Comparison of ENCODE assay signal across 15 cellular contexts in the genomic region with DNA sequence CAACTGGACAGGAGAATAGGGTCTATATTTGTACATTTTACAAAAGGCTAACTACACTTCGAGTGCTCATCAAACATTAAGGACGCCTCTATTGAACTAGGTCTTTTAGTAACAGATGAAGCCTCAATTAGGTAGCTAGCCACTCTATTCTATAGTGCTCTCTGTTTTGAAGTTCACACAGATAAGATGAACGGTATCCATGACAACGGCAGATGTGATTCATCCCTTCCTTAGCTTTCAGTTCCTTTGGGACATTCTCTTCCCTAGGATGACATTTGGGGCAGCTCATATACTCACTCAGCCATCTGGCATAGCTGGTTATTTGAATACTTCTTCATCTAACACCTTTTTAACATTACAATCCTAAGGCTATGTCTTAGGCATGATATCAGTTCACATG.
DNase-seq lines count a peak whose midpoint lies in the region; ATAC-seq and TF ChIP-seq lines count a peak whose summit lies in the region.
"Had no signal": no experiment of that assay in that cellular context is flagged by ENCODE, and none has a peak within 500 bp of the region (broad histone marks: within the 10 kb centered on the region; RNA-seq: fewer than 3 reads in every experiment).

No MANE protein-coding gene starts in this region.

- no peaks in the 10 kb centered on the region for H4K20me1 ChIP-seq in MM.1S (ENCODE audit: insufficient read depth, low read length)

- H3K27ac ChIP-seq in MM.1S (ENCODE audit: low read length) (no peak overlapping the region), tibial artery (no peak overlapping the region)
- H3K27ac ChIP-seq: ascending aorta, dorsolateral prefrontal cortex had no signal

- H3K4me1 ChIP-seq in MM.1S (ENCODE audit: low read length) (no peaks in the 10 kb centered on the region), tibial artery (no peaks in the 10 kb centered on the region)
- H3K4me1 ChIP-seq: ascending aorta had no signal

- no peak overlapping the region for H3K4me3 ChIP-seq in HFF-Myc (replicated peaks; ENCODE audit: low read depth, low read length)
- H3K4me3 ChIP-seq in MM.1S (ENCODE audit: low read length), result no peak overlapping the region
- H3K4me3 ChIP-seq in tibial artery, result no peak overlapping the region
- H3K4me3 ChIP-seq: ascending aorta, dorsolateral prefrontal cortex had no signal

- H3K4me2 ChIP-seq in MM.1S (ENCODE audit: low read depth, low read length), result no peak overlapping the region

- DNase-seq in A172 (ENCODE audit: low spot score) (peak; percentile 35), HFF-Myc (ENCODE audit: extremely low read depth, low read depth) (peak; percentile 14), SK-N-DZ (ENCODE audit: low spot score) (peak; percentile 35), glutamatergic neuron (no peak), UCSD-AML1 (lab: John Stamatoyannopoulos, UW; ENCODE audit: unreplicated experiment) (no peak), MM.1S (no peak), tibial artery (no peak)
- DNase-seq: activated CD4-positive, alpha-beta memory T cell treated with anti-CD3 and anti-CD28 coated beads for 36 hours; dorsolateral prefrontal cortex; foreskin melanocyte; HFFc6; NCI-H774 had no signal

- H2AFZ ChIP-seq in MM.1S (ENCODE audit: low read length), result no peak overlapping the region

- H3K27me3 Mint-ChIP-seq in glutamatergic neuron (ENCODE audit: unreplicated experiment), result peaks cover 7% of the 10 kb centered on the region
- H3K27me3 Mint-ChIP-seq: activated CD4-positive, alpha-beta memory T cell treated with anti-CD3 and anti-CD28 coated beads for 36 hours had no signal

- H3F3A ChIP-seq in MM.1S (ENCODE audit: insufficient read depth, low read length), result no peaks in the 10 kb centered on the region

- H3K4me3 Mint-ChIP-seq in glutamatergic neuron (ENCODE audit: unreplicated experiment), result no peak overlapping the region
- H3K4me3 Mint-ChIP-seq: activated CD4-positive, alpha-beta memory T cell treated with anti-CD3 and anti-CD28 coated beads for 36 hours; HFFc6; mesothelial cell of epicardium had no signal

- H3K79me2 ChIP-seq in MM.1S (ENCODE audit: low read length), result no peaks in the 10 kb centered on the region

- no peak for ATAC-seq in GM21367 (IDR thresholded peaks at IDR 0.05; ENCODE audit: unreplicated experiment)

- H3K9me3 ChIP-seq in MM.1S (replicated peaks; ENCODE audit: insufficient read depth, low read length), result no peaks in the 10 kb centered on the region
- H3K9me3 ChIP-seq in tibial artery, result peaks cover 0 to 20% (median 0%) of the 10 kb centered on the region in 3 donors

- intact Hi-C loops in tibial artery (cut with DNase I; ENCODE audit: low total_unique reads), result no loop called here

- TF ChIP-seq CTCF in HFF-Myc (IDR thresholded peaks at IDR 0.05; ENCODE audit: low read depth, low read length, missing control alignments) (no peak), glutamatergic neuron (IDR thresholded peaks at IDR 0.05; ENCODE audit: partially characterized antibody, unreplicated experiment) (no peak), MM.1S (IDR thresholded peaks at IDR 0.05; ENCODE audit: low read length) (no peak), tibial artery (IDR thresholded peaks at IDR 0.05) (no peak)

- H3K9me3 Mint-ChIP-seq in glutamatergic neuron (ENCODE audit: unreplicated experiment), result peaks cover 23% of the 10 kb centered on the region

- H3K9ac ChIP-seq in MM.1S (ENCODE audit: low read length), result no peak overlapping the region

- H3K27me3 ChIP-seq in MM.1S (replicated peaks; ENCODE audit: insufficient read depth, low read length) (no peaks in the 10 kb centered on the region), tibial artery (no peaks in the 10 kb centered on the region)
- H3K27me3 ChIP-seq: ascending aorta, dorsolateral prefrontal cortex had no signal

- no peaks in the 10 kb centered on the region for H3K9me2 ChIP-seq in MM.1S (replicated peaks; ENCODE audit: insufficient read depth, low read length)

- H3K27ac Mint-ChIP-seq in glutamatergic neuron (ENCODE audit: unreplicated experiment), result peak overlapping the region; percentile 88
- H3K27ac Mint-ChIP-seq: activated CD4-positive, alpha-beta memory T cell treated with anti-CD3 and anti-CD28 coated beads for 36 hours; HFFc6; mesothelial cell of epicardium had no signal

- peaks cover 43% of the 10 kb centered on the region for H3K36me3 Mint-ChIP-seq in glutamatergic neuron (ENCODE audit: unreplicated experiment)
- H3K36me3 Mint-ChIP-seq: activated CD4-positive, alpha-beta memory T cell treated with anti-CD3 and anti-CD28 coated beads for 36 hours; mesothelial cell of epicardium had no signal

- H3K4me1 Mint-ChIP-seq in glutamatergic neuron (ENCODE audit: low read depth, unreplicated experiment), result peaks cover 12% of the 10 kb centered on the region
- H3K4me1 Mint-ChIP-seq: mesothelial cell of epicardium had no signal

- no peaks in the 10 kb centered on the region for H3K36me3 ChIP-seq in MM.1S (replicated peaks; ENCODE audit: insufficient read depth, low read length)
- H3K36me3 ChIP-seq in tibial artery, result no peaks in the 10 kb centered on the region
- H3K36me3 ChIP-seq: ascending aorta had no signal

Comparison
In these comparisons a context has a peak if more than half of its experiments do, and no peak if none do; other contexts are left out.
1. DNase-seq: peak in A172 (single experiment), HFF-Myc (single experiment) and SK-N-DZ (single experiment); none in glutamatergic neuron (single experiment), UCSD-AML1 (single experiment), MM.1S (single experiment) and tibial artery (0 of 2).